21 cellular contexts compared by ENCODE assay signal in genomic region chr17:61160789-61161440, GRCh38.
A peak's percentile ranks its signal among the peaks of the same experiment; 100 is the strongest.
DNase-seq lines count a peak whose midpoint lies in the region; ATAC-seq and TF ChIP-seq lines count a peak whose summit lies in the region.
"Had no signal": no experiment of that assay in that cellular context is flagged by ENCODE, and none has a peak within 500 bp of the region (broad histone marks: within the 10 kb centered on the region; RNA-seq: fewer than 3 reads in every experiment).

No MANE protein-coding gene starts in this region.

- no peak overlapping the region for H4K91ac ChIP-seq in mesenchymal stem cell (ENCODE audit: low read length)

- peak overlapping the region in 1 of 2 experiments; percentile 61 for H3K4ac ChIP-seq in mesenchymal stem cell (ENCODE audit: low read depth in 1 of 2, low read length in 2 of 2)

- no peaks in the 10 kb centered on the region for H4K20me1 ChIP-seq in Loucy (ENCODE audit: insufficient read depth, low read length, poor library complexity, severe bottlenecking)

- H2BK5ac ChIP-seq in mesenchymal stem cell (ENCODE audit: low read depth, low read length, poor library complexity, severe bottlenecking): no peak overlapping the region

- peak overlapping the region; percentile 48 for H2AK5ac ChIP-seq in mesenchymal stem cell (ENCODE audit: low read length, severe bottlenecking)

- peak; percentile 35 for DNase-seq in BE2C
- no peak for DNase-seq in activated naive CD8-positive, alpha-beta T cell treated with anti-CD3 and anti-CD28 coated beads, Interleukin-2, amount 10 ng/mL, durations not matched to agents 7 days and 5 days
- DNase-seq in mesenchymal stem cell: no peak
- DNase-seq in AG20443 (ENCODE audit: low spot score): no peak
- no peak for DNase-seq in NCI-H774 (lab: John Stamatoyannopoulos, UW)
- DNase-seq in GDM1 (lab: John Stamatoyannopoulos, UW): no peak
- DNase-seq in islet precursor cell: no peak
- DNase-seq: activated CD4-positive, alpha-beta T cell treated with anti-CD3 and anti-CD28 coated beads for 4 hours; activated naive CD4-positive, alpha-beta T cell treated with Interleukin-2 at 50 U/mL for 16 hours; activated T-cell treated with anti-CD3 and anti-CD28 coated beads, Interleukin-2, amount 50 U/mL, for 72 hours; Caco-2; head of caudate nucleus; HFFc6; MM.1S; NCI-H1417; NCI-H510A treated with DMSO at 0.1 percent for 48 hours; occipital lobe; T-helper 17 cell had no signal

- peak overlapping the region in 1 of 2 experiments; percentile 63 for H2BK12ac ChIP-seq in mesenchymal stem cell (ENCODE audit: low read length in 2 of 2)

- H3K9me3 Mint-ChIP-seq in activated naive CD8-positive, alpha-beta T cell treated with anti-CD3 and anti-CD28 coated beads, Interleukin-2, amount 10 ng/mL, durations not matched to agents 7 days and 5 days: peaks cover 3% of the 10 kb centered on the region
- H3K9me3 Mint-ChIP-seq: HFFc6 had no signal

- H3K36me3 Mint-ChIP-seq in activated naive CD8-positive, alpha-beta T cell treated with anti-CD3 and anti-CD28 coated beads, Interleukin-2, amount 10 ng/mL, durations not matched to agents 7 days and 5 days: peaks cover 3% of the 10 kb centered on the region

- H3K4me1 Mint-ChIP-seq in activated naive CD8-positive, alpha-beta T cell treated with anti-CD3 and anti-CD28 coated beads, Interleukin-2, amount 10 ng/mL, durations not matched to agents 7 days and 5 days: peaks cover 16% of the 10 kb centered on the region
- H3K4me1 Mint-ChIP-seq: central memory CD8-positive, alpha-beta T cell had no signal

- H3F3A ChIP-seq in Loucy (ENCODE audit: low read depth): no peaks in the 10 kb centered on the region; the same call in 1 of the 2 replicates

- H4K8ac ChIP-seq in mesenchymal stem cell (ENCODE audit: low read length): peak overlapping the region; percentile 35

- WGBS in mesenchymal stem cell: 83% methylated on average over 1 of the region's 2 CpGs

- H3K4me3 ChIP-seq in BE2C (ENCODE audit: low read depth, low read length): no peak overlapping the region
- H3K4me3 ChIP-seq in Loucy (ENCODE audit: low read length, poor library complexity, severe bottlenecking): peak overlapping the region; percentile 12
- no peak overlapping the region for H3K4me3 ChIP-seq in mesenchymal stem cell (ENCODE audit: insufficient read depth in 1 of 2, low read depth in 1 of 2, low read length in 2 of 2)
- H3K4me3 ChIP-seq: vagina had no signal

- H3K9me2 ChIP-seq in Loucy (replicated peaks; ENCODE audit: low read depth, low read length): no peaks in the 10 kb centered on the region

- no peak overlapping the region for H3K14ac ChIP-seq in mesenchymal stem cell (ENCODE audit: low read length in 2 of 2)

- H3K27me3 ChIP-seq in BE2C: no peaks in the 10 kb centered on the region
- H3K27me3 ChIP-seq in Loucy (ENCODE audit: insufficient read depth, low read length, poor library complexity, severe bottlenecking): no peaks in the 10 kb centered on the region
- H3K27me3 ChIP-seq in mesenchymal stem cell (ENCODE audit: control insufficient read depth in 1 of 2, insufficient read depth in 1 of 2, low read length in 2 of 2): no peaks in the 10 kb centered on the region
- H3K27me3 ChIP-seq: vagina had no signal

- H3K9ac ChIP-seq in Loucy (ENCODE audit: low read depth, low read length, poor library complexity, severe bottlenecking): peak overlapping the region; percentile 11
- no peak overlapping the region for H3K9ac ChIP-seq in mesenchymal stem cell (ENCODE audit: low read length)

- H2AFZ ChIP-seq in Loucy (ENCODE audit: low read length): no peak overlapping the region
- no peak overlapping the region for H2AFZ ChIP-seq in mesenchymal stem cell (ENCODE audit: low read depth, low read length)

- TF ChIP-seq CTCF in BE2C (IDR thresholded peaks at IDR 0.05; ENCODE audit: low read depth, low read length) (no peak), Loucy (conservative IDR thresholded peaks at IDR 0.05; ENCODE audit: low read length) (no peak)

- peak overlapping the region; percentile 42 for H3K4me2 ChIP-seq in Loucy (ENCODE audit: low read depth, low read length, poor library complexity, severe bottlenecking)
- no peak overlapping the region for H3K4me2 ChIP-seq in mesenchymal stem cell (ENCODE audit: low read length, poor library complexity, severe bottlenecking)

- no peaks in the 10 kb centered on the region for H3K9me3 ChIP-seq in BE2C
- H3K9me3 ChIP-seq in Loucy (ENCODE audit: insufficient read depth, low read depth, low read length): no peaks in the 10 kb centered on the region
- H3K9me3 ChIP-seq in mesenchymal stem cell (ENCODE audit: control insufficient read depth, low read length): no peaks in the 10 kb centered on the region
- H3K9me3 ChIP-seq: Caco-2, vagina had no signal

- H3K27ac Mint-ChIP-seq in activated naive CD8-positive, alpha-beta T cell treated with anti-CD3 and anti-CD28 coated beads, Interleukin-2, amount 10 ng/mL, durations not matched to agents 7 days and 5 days: peak overlapping the region; percentile 74
- H3K27ac Mint-ChIP-seq: activated T-cell treated with anti-CD3 and anti-CD28 coated beads, Interleukin-2, amount 50 U/mL, for 72 hours; HFFc6; T-helper 17 cell had no signal

- H3K4me1 ChIP-seq in BE2C (peaks cover 35% of the 10 kb centered on the region), Loucy (ENCODE audit: insufficient read depth, low read length, poor library complexity, severe bottlenecking) (peaks cover 54% of the 10 kb centered on the region), mesenchymal stem cell (ENCODE audit: control insufficient read depth, insufficient read depth, low read depth, low read length) (peaks cover 2% of the 10 kb centered on the region)

- no peaks in the 10 kb centered on the region for H3K79me2 ChIP-seq in Loucy (ENCODE audit: insufficient read depth, low read length)

- no peak overlapping the region for H2BK15ac ChIP-seq in mesenchymal stem cell (ENCODE audit: low read depth, poor library complexity, severe bottlenecking)

- POLR2A ChIA-PET in activated naive CD8-positive, alpha-beta T cell treated with anti-CD3 and anti-CD28 coated beads, Interleukin-2, amount 10 ng/mL, durations not matched to agents 7 days and 5 days (lab: Charles Lee): no interaction called here

- H3K79me1 ChIP-seq in mesenchymal stem cell (replicated peaks; ENCODE audit: low read length, poor library complexity, severe bottlenecking): no peaks in the 10 kb centered on the region

- peak overlapping the region; percentile 46 for H3K4me3 Mint-ChIP-seq in activated naive CD8-positive, alpha-beta T cell treated with anti-CD3 and anti-CD28 coated beads, Interleukin-2, amount 10 ng/mL, durations not matched to agents 7 days and 5 days
- H3K4me3 Mint-ChIP-seq: activated T-cell treated with anti-CD3 and anti-CD28 coated beads, Interleukin-2, amount 50 U/mL, for 72 hours; central memory CD8-positive, alpha-beta T cell; HFFc6; T-helper 17 cell had no signal

- H3K27ac ChIP-seq in mesenchymal stem cell (ENCODE audit: low read length, poor library complexity, severe bottlenecking): no peak overlapping the region
- H3K27ac ChIP-seq: vagina had no signal

- peaks cover 6% of the 10 kb centered on the region for H3K27me3 Mint-ChIP-seq in activated naive CD8-positive, alpha-beta T cell treated with anti-CD3 and anti-CD28 coated beads, Interleukin-2, amount 10 ng/mL, durations not matched to agents 7 days and 5 days
- H3K27me3 Mint-ChIP-seq: central memory CD8-positive, alpha-beta T cell; T-helper 17 cell had no signal

- ATAC-seq in activated naive CD8-positive, alpha-beta T cell treated with anti-CD3 and anti-CD28 coated beads, Interleukin-2, amount 10 ng/mL, durations not matched to agents 7 days and 5 days (ENCODE audit: low read depth): no peak
- ATAC-seq: activated T-cell treated with anti-CD3 and anti-CD28 coated beads, Interleukin-2, amount 50 U/mL, for 72 hours; T-helper 17 cell had no signal

- H2BK120ac ChIP-seq in mesenchymal stem cell (ENCODE audit: low read depth, low read length): no peak overlapping the region

- peak overlapping the region; percentile 50 to 52 for H3K18ac ChIP-seq in mesenchymal stem cell (ENCODE audit: low read depth in 1 of 2, low read length in 2 of 2)

- H3K23ac ChIP-seq in mesenchymal stem cell (ENCODE audit: low read length in 2 of 2): no peak overlapping the region

- H3K36me3 ChIP-seq in BE2C (no peaks in the 10 kb centered on the region), Loucy (ENCODE audit: insufficient read depth, low read length) (no peaks in the 10 kb centered on the region), mesenchymal stem cell (ENCODE audit: control insufficient read depth in 1 of 2, insufficient read depth in 2 of 2, low read depth in 1 of 2, low read length in 2 of 2) (no peaks in the 10 kb centered on the region)
- H3K36me3 ChIP-seq: vagina had no signal
